In genomic region chr12:94134226-94134795, GRCh38 we compare ENCODE assay signal across 8 cellular contexts. TPM values are rescaled to one million over a fixed set of nuclear protein-coding genes. Genes with fewer than 3 reads are reported as not detected.
A peak's percentile ranks its signal among the peaks of the same experiment; 100 is the strongest.
DNase-seq lines count a peak whose midpoint lies in the region; ATAC-seq, FAIRE-seq and TF ChIP-seq lines count a peak whose summit lies in the region.

No MANE protein-coding gene starts in this region.

- H3K4me3 ChIP-seq in right lobe of liver, result no peak overlapping the region

- 35% methylated on average over 5 of the region's 5 CpGs for WGBS in right lobe of liver (ENCODE audit: insufficient coverage, low coverage, low lambda C conversion rate, missing lambda C conversion rate)

- TF ChIP-seq EP300 in Ishikawa (IDR thresholded peaks at IDR 0.05; ENCODE audit: borderline replicate concordance), result no peak

- no peak overlapping the region for H3K27ac ChIP-seq in C4-2B
- no peak overlapping the region for H3K27ac ChIP-seq in right lobe of liver

- H3K36me3 ChIP-seq in right lobe of liver, result no peaks in the 10 kb centered on the region

- peak; percentile 80 for TF ChIP-seq CTCF in C4-2B (conservative IDR thresholded peaks at IDR 0.05)
- peak; percentile 57 to 86 (median 76) for TF ChIP-seq CTCF in right lobe of liver (IDR thresholded peaks at IDR 0.05)

- no peaks in the 10 kb centered on the region for H3K27me3 ChIP-seq in right lobe of liver

- TF ChIP-seq POLR2A in right lobe of liver (IDR thresholded peaks at IDR 0.05), result no peak

- no peaks in the 10 kb centered on the region for H3K9me3 ChIP-seq in right lobe of liver

- ATAC-seq in GM18502 (IDR thresholded peaks at IDR 0.05; ENCODE audit: poor library complexity, unreplicated experiment) (peak; percentile 54), right lobe of liver (peak; percentile 86 to 94 (median 90))

- intact Hi-C loops in right lobe of liver (cut with DNase I), result no loop called here

- no peaks in the 10 kb centered on the region for H3K4me1 ChIP-seq in right lobe of liver

- peak; percentile 70 for TF ChIP-seq RAD21 in Ishikawa (IDR thresholded peaks at IDR 0.05; ENCODE audit: low read depth)

- DNase-seq in RPMI8226 (peak; percentile 63), right lobe of liver (no peak), urothelium cell line (ENCODE audit: low spot score) (peak; percentile 54)
- DNase-seq in effector CD8-positive, alpha-beta T cell (lab: John Stamatoyannopoulos, UW), result no peak

- FAIRE-seq in colon (lab: Jason Lieb, UNC) (peak; percentile 62), urothelium cell line (lab: Jason Lieb, UNC) (no peak)

TF ChIP-seq in Ishikawa, 13 proteins besides CTCF, POLR2A, EP300 and RAD21:
- TF ChIP-seq MAX (IDR thresholded peaks at IDR 0.05), result no peak
- no peak for TF ChIP-seq FOXM1 (IDR thresholded peaks at IDR 0.05; ENCODE audit: borderline replicate concordance, low read depth)
- no peak for TF ChIP-seq TAF1 (IDR thresholded peaks at IDR 0.05; ENCODE audit: low read depth)
- no peak for TF ChIP-seq ZBTB7A (IDR thresholded peaks at IDR 0.05; ENCODE audit: low read depth)
- no peak for TF ChIP-seq TCF12 (IDR thresholded peaks at IDR 0.05; ENCODE audit: low read depth)
- no peak for TF ChIP-seq TEAD4 (IDR thresholded peaks at IDR 0.05)
- no peak for TF ChIP-seq EGR1 (IDR thresholded peaks at IDR 0.05)
- TF ChIP-seq NFIC (IDR thresholded peaks at IDR 0.05), result no peak
- TF ChIP-seq YY1 (IDR thresholded peaks at IDR 0.05; ENCODE audit: low read depth), result no peak

RNA-seq across cellular contexts. Expression of gene PLXNC1, which starts 14.1 kb away (rescaled TPM):
- 1 to 10 TPM; 1.6 to 7.0 (median 3.5) TPM for total RNA-seq in right lobe of liver

Comparison
In these comparisons a context has a peak if more than half of its experiments do, and no peak if none do; other contexts are left out.
1. DNase-seq: peak in RPMI8226 (single experiment) and urothelium cell line (single experiment); none in right lobe of liver (0 of 3) and effector CD8-positive, alpha-beta T cell (single experiment).